Comparison of ENCODE assay signal across 9 cellular contexts in the genomic region with DNA sequence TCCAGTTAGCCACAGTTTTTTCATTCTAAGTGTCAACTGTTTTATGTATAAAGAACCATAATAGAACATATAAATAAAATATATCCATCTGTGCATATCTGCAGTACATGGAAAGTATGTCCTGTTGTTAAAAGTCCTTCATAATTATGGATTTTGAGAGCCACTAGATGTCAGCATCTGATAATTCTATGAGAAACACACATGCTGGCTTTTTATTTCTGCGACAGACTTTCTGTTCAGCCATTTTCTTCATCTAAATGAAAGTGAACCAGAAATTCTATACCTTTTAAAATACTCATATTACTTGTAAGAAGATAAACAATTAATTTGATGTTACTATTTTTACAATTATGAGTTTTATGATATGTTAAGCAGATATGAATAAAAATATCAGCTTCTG.
DNase-seq lines count a peak whose midpoint lies in the region; ATAC-seq, FAIRE-seq and TF ChIP-seq lines count a peak whose summit lies in the region.
"Had no signal": no experiment of that assay in that cellular context is flagged by ENCODE, and none has a peak within 500 bp of the region (broad histone marks: within the 10 kb centered on the region; RNA-seq: fewer than 3 reads in every experiment).

No MANE protein-coding gene starts in this region.

- TF ChIP-seq EP300 in A549 (IDR thresholded peaks at IDR 0.05) = no peak
- TF ChIP-seq EP300 in gastroesophageal sphincter (IDR thresholded peaks at IDR 0.05) = no peak

- CTCF ChIA-PET in A549 (lab: Yijun Ruan, JAX) = interaction anchor here (0.7 to 1.3 kb wide), 3 partner anchors 19 to 777 kb away, joined by 3 to 4 read pairs (median 3); no protein-coding TSS in a partner anchor

- no peak overlapping the region for H3K4me2 ChIP-seq in A549

- DNase-seq in A549 (ENCODE audit: low read depth in 1 of 2, low spot score in 1 of 2) = peak; percentile 1 to 41
- DNase-seq in HPDE6-E6E7 (ENCODE audit: extremely low spot score) = peak; percentile 21
- DNase-seq in RPMI7951 (ENCODE audit: low read depth) = peak; percentile 4
- no peak for DNase-seq in activated CD4-positive, alpha-beta T cell treated with anti-CD3 and anti-CD28 coated beads, Interleukin-2, amount 50 U/mL, for 1 hour
- no peak for DNase-seq in SK-N-DZ (ENCODE audit: low spot score)
- DNase-seq in activated T-cell treated with anti-CD3 and anti-CD28 coated beads, Interleukin-2, amount 50 U/mL, for 24 hours = no peak
- DNase-seq: CD4-positive, alpha-beta memory T cell had no signal

- H3K4me1 ChIP-seq in A549 = no peaks in the 10 kb centered on the region
- H3K4me1 ChIP-seq in gastroesophageal sphincter = peaks cover 0 to 9% (median 0%) of the 10 kb centered on the region in 3 donors

- H3K9me3 Mint-ChIP-seq in activated T-cell treated with anti-CD3 and anti-CD28 coated beads, Interleukin-2, amount 50 U/mL, for 24 hours = peaks cover 7% of the 10 kb centered on the region

- TF ChIP-seq RAD21 in A549 (conservative IDR thresholded peaks at IDR 0.05 in 1 of 2, IDR thresholded peaks at IDR 0.05 in 1 of 2) = peak; percentile 70 to 73

- no peaks in the 10 kb centered on the region for H3K9me3 ChIP-seq in A549
- H3K9me3 ChIP-seq in gastroesophageal sphincter = no peaks in the 10 kb centered on the region

- ATAC-seq in A549 (peak; percentile 64 to 70; a peak in 4 of 6 replicates), gastroesophageal sphincter (no peak), HG02588 (IDR thresholded peaks at IDR 0.05; ENCODE audit: unreplicated experiment) (no peak)

- POLR2A ChIA-PET in A549 (lab: Yijun Ruan, JAX) = no interaction called here

- H3K4me1 Mint-ChIP-seq in activated T-cell treated with anti-CD3 and anti-CD28 coated beads, Interleukin-2, amount 50 U/mL, for 24 hours (ENCODE audit: low read depth) = no peaks in the 10 kb centered on the region
- H3K4me1 Mint-ChIP-seq: CD4-positive, alpha-beta memory T cell had no signal

- 11% methylated on average over 1 of the region's 1 CpG for WGBS in A549 (ENCODE audit: missing lambda C conversion rate)
- WGBS in gastroesophageal sphincter (ENCODE audit: low coverage in 1 of 2), 2 donors = 9 to 22% methylated on average over 1 of the region's 1 CpG

- FAIRE-seq in A549 (lab: Jason Lieb, UNC) = no peak

- H3K4me3 Mint-ChIP-seq in activated T-cell treated with anti-CD3 and anti-CD28 coated beads, Interleukin-2, amount 50 U/mL, for 24 hours = no peak overlapping the region
- H3K4me3 Mint-ChIP-seq: CD4-positive, alpha-beta memory T cell had no signal

- TF ChIP-seq POLR2A in A549 (IDR thresholded peaks at IDR 0.05; ENCODE audit: low read length) (no peak), gastroesophageal sphincter (IDR thresholded peaks at IDR 0.05) (no peak)

- no peak overlapping the region for H3K27ac Mint-ChIP-seq in activated T-cell treated with anti-CD3 and anti-CD28 coated beads, Interleukin-2, amount 50 U/mL, for 24 hours

- no peaks in the 10 kb centered on the region for H3K27me3 ChIP-seq in gastroesophageal sphincter

- H3K36me3 Mint-ChIP-seq in activated T-cell treated with anti-CD3 and anti-CD28 coated beads, Interleukin-2, amount 50 U/mL, for 24 hours (ENCODE audit: low read depth) = no peaks in the 10 kb centered on the region
- H3K36me3 Mint-ChIP-seq: CD4-positive, alpha-beta memory T cell had no signal

- H3K27ac ChIP-seq in A549 = no peak overlapping the region
- no peak overlapping the region for H3K27ac ChIP-seq in gastroesophageal sphincter

- H3K27me3 Mint-ChIP-seq in activated T-cell treated with anti-CD3 and anti-CD28 coated beads, Interleukin-2, amount 50 U/mL, for 24 hours = no peaks in the 10 kb centered on the region
- H3K27me3 Mint-ChIP-seq: CD4-positive, alpha-beta memory T cell had no signal

- no peak overlapping the region for H3K4me3 ChIP-seq in A549
- H3K4me3 ChIP-seq in gastroesophageal sphincter = no peak overlapping the region

- no peaks in the 10 kb centered on the region for H3K36me3 ChIP-seq in gastroesophageal sphincter

- TF ChIP-seq CTCF in A549 (IDR thresholded peaks at IDR 0.05) (peak; percentile 56), gastroesophageal sphincter (IDR thresholded peaks at IDR 0.05) (peak; percentile 35 to 61 (median 52))

TF ChIP-seq in A549, 52 proteins besides CTCF, POLR2A, EP300 and RAD21:
- TF ChIP-seq ZNF302 (CRISPR knock-in tag; IDR thresholded peaks at IDR 0.05) = no peak
- TF ChIP-seq SMC3 (IDR thresholded peaks at IDR 0.05) = peak; percentile 53

Comparison
In these comparisons a context has a peak if more than half of its experiments do, and no peak if none do; other contexts are left out.
1. ATAC-seq: peak in A549 (2 of 2); none in gastroesophageal sphincter (single experiment) and HG02588 (single experiment).
2. DNase-seq: peak in A549 (2 of 2), HPDE6-E6E7 (single experiment) and RPMI7951 (single experiment); none in activated CD4-positive, alpha-beta T cell treated with anti-CD3 and anti-CD28 coated beads, Interleukin-2, amount 50 U/mL, for 1 hour (single experiment), SK-N-DZ (single experiment) and activated T-cell treated with anti-CD3 and anti-CD28 coated beads, Interleukin-2, amount 50 U/mL, for 24 hours (single experiment).